In the genomic region with DNA sequence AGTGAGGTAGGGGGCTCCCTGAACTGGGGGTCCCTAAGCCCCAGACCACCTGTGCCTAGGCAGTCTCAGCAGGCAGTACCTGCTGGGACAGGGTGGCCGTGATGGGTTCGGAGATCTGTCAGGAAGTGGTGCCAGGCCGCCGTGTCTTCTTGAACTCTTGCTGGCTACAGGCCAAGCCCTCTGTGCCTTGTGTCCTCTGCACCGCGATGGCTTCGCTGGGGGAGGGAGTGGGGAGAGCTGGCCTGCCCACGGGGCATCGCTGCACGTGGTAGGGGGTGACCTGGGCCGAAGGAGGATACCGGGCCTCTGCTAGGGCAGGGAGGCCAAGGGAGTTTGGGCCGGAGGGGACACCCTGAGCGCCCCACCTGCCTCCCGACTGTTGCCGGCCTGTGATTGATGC, we compare ENCODE assay signal across 1 cellular context.
TF ChIP-seq lines count a peak whose summit lies in the region.

No MANE protein-coding gene starts in this region.

TF ChIP-seq in WTC11, 78 proteins besides CTCF, POLR2A, EP300 and RAD21 (continued from another document):
- TF ChIP-seq, protein P1, sequence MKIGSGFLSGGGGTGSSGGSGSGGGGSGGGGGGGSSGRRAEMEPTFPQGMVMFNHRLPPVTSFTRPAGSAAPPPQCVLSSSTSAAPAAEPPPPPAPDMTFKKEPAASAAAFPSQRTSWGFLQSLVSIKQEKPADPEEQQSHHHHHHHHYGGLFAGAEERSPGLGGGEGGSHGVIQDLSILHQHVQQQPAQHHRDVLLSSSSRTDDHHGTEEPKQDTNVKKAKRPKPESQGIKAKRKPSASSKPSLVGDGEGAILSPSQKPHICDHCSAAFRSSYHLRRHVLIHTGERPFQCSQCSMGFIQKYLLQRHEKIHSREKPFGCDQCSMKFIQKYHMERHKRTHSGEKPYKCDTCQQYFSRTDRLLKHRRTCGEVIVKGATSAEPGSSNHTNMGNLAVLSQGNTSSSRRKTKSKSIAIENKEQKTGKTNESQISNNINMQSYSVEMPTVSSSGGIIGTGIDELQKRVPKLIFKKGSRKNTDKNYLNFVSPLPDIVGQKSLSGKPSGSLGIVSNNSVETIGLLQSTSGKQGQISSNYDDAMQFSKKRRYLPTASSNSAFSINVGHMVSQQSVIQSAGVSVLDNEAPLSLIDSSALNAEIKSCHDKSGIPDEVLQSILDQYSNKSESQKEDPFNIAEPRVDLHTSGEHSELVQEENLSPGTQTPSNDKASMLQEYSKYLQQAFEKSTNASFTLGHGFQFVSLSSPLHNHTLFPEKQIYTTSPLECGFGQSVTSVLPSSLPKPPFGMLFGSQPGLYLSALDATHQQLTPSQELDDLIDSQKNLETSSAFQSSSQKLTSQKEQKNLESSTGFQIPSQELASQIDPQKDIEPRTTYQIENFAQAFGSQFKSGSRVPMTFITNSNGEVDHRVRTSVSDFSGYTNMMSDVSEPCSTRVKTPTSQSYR (CRISPR knock-in tag; IDR thresholded peaks at IDR 0.05) = no peak
- no peak for TF ChIP-seq ELF4 (CRISPR knock-in tag; IDR thresholded peaks at IDR 0.05; ENCODE audit: low read depth)
- TF ChIP-seq ZNF423 (CRISPR knock-in tag; IDR thresholded peaks at IDR 0.05) = no peak
- no peak for TF ChIP-seq CDX4 (CRISPR knock-in tag; IDR thresholded peaks at IDR 0.05; ENCODE audit: borderline replicate concordance)
- no peak for TF ChIP-seq TP53 (CRISPR knock-in tag; IDR thresholded peaks at IDR 0.05)
